Comparison of ENCODE assay signal across 1 cellular context in the genomic region with DNA sequence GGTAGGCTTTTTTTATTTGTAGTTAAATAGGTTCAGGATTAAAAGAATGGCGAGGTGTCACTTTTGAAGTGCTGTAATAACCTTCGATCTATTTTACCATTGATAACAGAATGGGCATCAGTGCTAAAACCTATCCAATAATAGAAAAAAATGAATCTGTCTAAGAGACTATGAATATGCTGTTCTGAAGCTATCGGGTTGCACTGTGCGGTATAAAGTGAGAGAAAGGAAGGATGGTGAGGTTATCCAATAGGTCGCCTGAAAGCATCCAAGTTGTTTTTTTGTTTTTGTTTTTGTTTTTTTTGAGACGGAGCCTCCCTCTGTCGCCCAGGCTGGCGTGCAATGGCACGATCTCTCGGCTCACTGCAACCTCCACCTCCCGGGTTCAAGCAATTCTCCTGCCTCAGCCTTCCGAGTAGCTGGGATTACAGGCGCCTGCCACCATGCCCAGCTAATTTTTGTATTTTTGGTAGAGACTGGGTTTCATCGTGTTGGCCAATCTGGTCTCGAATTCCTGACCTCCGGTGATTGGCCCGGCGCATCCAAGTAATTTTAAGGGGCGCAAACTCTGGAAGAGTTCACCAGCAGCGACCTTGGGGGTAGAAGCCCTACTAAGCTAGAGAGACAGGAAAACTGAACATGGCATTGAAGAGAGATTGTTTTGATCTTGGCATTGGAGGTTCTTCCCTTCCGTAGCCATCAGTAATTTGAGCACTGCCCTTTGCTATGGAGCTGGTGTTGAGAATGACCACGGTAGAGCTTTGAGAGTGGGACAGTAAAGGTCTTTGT.
A peak's percentile ranks its signal among the peaks of the same experiment; 100 is the strongest.
TF ChIP-seq lines count a peak whose summit lies in the region.

No MANE protein-coding gene starts in this region.

TF ChIP-seq in HepG2, 621 proteins besides CTCF, POLR2A, EP300 and RAD21 (continued from another document and continues in another):
- TF ChIP-seq, protein P1, sequence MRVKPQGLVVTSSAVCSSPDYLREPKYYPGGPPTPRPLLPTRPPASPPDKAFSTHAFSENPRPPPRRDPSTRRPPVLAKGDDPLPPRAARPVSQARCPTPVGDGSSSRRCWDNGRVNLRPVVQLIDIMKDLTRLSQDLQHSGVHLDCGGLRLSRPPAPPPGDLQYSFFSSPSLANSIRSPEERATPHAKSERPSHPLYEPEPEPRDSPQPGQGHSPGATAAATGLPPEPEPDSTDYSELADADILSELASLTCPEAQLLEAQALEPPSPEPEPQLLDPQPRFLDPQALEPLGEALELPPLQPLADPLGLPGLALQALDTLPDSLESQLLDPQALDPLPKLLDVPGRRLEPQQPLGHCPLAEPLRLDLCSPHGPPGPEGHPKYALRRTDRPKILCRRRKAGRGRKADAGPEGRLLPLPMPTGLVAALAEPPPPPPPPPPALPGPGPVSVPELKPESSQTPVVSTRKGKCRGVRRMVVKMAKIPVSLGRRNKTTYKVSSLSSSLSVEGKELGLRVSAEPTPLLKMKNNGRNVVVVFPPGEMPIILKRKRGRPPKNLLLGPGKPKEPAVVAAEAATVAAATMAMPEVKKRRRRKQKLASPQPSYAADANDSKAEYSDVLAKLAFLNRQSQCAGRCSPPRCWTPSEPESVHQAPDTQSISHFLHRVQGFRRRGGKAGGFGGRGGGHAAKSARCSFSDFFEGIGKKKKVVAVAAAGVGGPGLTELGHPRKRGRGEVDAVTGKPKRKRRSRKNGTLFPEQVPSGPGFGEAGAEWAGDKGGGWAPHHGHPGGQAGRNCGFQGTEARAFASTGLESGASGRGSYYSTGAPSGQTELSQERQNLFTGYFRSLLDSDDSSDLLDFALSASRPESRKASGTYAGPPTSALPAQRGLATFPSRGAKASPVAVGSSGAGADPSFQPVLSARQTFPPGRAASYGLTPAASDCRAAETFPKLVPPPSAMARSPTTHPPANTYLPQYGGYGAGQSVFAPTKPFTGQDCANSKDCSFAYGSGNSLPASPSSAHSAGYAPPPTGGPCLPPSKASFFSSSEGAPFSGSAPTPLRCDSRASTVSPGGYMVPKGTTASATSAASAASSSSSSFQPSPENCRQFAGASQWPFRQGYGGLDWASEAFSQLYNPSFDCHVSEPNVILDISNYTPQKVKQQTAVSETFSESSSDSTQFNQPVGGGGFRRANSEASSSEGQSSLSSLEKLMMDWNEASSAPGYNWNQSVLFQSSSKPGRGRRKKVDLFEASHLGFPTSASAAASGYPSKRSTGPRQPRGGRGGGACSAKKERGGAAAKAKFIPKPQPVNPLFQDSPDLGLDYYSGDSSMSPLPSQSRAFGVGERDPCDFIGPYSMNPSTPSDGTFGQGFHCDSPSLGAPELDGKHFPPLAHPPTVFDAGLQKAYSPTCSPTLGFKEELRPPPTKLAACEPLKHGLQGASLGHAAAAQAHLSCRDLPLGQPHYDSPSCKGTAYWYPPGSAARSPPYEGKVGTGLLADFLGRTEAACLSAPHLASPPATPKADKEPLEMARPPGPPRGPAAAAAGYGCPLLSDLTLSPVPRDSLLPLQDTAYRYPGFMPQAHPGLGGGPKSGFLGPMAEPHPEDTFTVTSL (CRISPR knock-in tag; IDR thresholded peaks at IDR 0.05; ENCODE audit: borderline replicate concordance), result no peak
- TF ChIP-seq THYN1 (CRISPR knock-in tag; IDR thresholded peaks at IDR 0.05; ENCODE audit: borderline replicate concordance, low read depth) (no peak), TP53 (CRISPR knock-in tag; conservative IDR thresholded peaks at IDR 0.05) (no peak), MATR3 (CRISPR knock-in tag; IDR thresholded peaks at IDR 0.05) (no peak), ELF4 (CRISPR knock-in tag; IDR thresholded peaks at IDR 0.05; ENCODE audit: borderline replicate concordance) (no peak), NR1H2 (CRISPR knock-in tag; IDR thresholded peaks at IDR 0.05; ENCODE audit: borderline replicate concordance, low read depth) (no peak), ZNF121 (CRISPR knock-in tag; IDR thresholded peaks at IDR 0.05) (0 out of 2 replicates have a peak, but pooled peaks have one; percentile 20), ZNF543 (CRISPR knock-in tag; IDR thresholded peaks at IDR 0.05) (no peak), ZNF746 (CRISPR knock-in tag; IDR thresholded peaks at IDR 0.05) (peak; percentile 41; the same call in 1 of the 2 replicates), PAWR (CRISPR knock-in tag; IDR thresholded peaks at IDR 0.05; ENCODE audit: borderline replicate concordance) (no peak), KAT8 (CRISPR knock-in tag; IDR thresholded peaks at IDR 0.05) (no peak; the same call in 1 of the 2 replicates), ZFP37 (CRISPR knock-in tag; IDR thresholded peaks at IDR 0.05; ENCODE audit: borderline replicate concordance) (0 out of 2 replicates have a peak, but pooled peaks have one; percentile 32), BORCS8-MEF2B (CRISPR knock-in tag; IDR thresholded peaks at IDR 0.05) (no peak), ZNF432 (CRISPR knock-in tag; IDR thresholded peaks at IDR 0.05; ENCODE audit: borderline replicate concordance) (no peak), HCFC1 (IDR thresholded peaks at IDR 0.05; ENCODE audit: low read depth, low read length) (no peak), NR2F6 (IDR thresholded peaks at IDR 0.05) (no peak), NR2F6 (CRISPR knock-in tag; IDR thresholded peaks at IDR 0.05) (0 out of 2 replicates have a peak, but pooled peaks have one; percentile 1), PAX8 (CRISPR knock-in tag; IDR thresholded peaks at IDR 0.05; ENCODE audit: borderline replicate concordance) (no peak), ZNF34 (CRISPR knock-in tag; IDR thresholded peaks at IDR 0.05; ENCODE audit: borderline replicate concordance) (no peak), ZNF136 (CRISPR knock-in tag; IDR thresholded peaks at IDR 0.05; ENCODE audit: low read depth) (no peak), GABPB1 (CRISPR knock-in tag; IDR thresholded peaks at IDR 0.05) (0 out of 2 replicates have a peak, but pooled peaks have one; percentile 15), SRSF1 (optimal IDR thresholded peaks at IDR 0.05; ENCODE audit: low read depth, low read length) (no peak), HNRNPLL (IDR thresholded peaks at IDR 0.05; ENCODE audit: low read depth, low read length, poor library complexity, severe bottlenecking) (no peak), ZNF776 (CRISPR knock-in tag; IDR thresholded peaks at IDR 0.05) (no peak), NFATC3 (CRISPR knock-in tag; IDR thresholded peaks at IDR 0.05) (no peak), RORA (CRISPR knock-in tag; IDR thresholded peaks at IDR 0.05) (no peak), SMAD1 (CRISPR knock-in tag; IDR thresholded peaks at IDR 0.05; ENCODE audit: borderline replicate concordance, low read depth) (no peak)
- TF ChIP-seq, protein P2, sequence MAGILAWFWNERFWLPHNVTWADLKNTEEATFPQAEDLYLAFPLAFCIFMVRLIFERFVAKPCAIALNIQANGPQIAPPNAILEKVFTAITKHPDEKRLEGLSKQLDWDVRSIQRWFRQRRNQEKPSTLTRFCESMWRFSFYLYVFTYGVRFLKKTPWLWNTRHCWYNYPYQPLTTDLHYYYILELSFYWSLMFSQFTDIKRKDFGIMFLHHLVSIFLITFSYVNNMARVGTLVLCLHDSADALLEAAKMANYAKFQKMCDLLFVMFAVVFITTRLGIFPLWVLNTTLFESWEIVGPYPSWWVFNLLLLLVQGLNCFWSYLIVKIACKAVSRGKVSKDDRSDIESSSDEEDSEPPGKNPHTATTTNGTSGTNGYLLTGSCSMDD (CRISPR knock-in tag; IDR thresholded peaks at IDR 0.05), result no peak
- TF ChIP-seq, protein P3, sequence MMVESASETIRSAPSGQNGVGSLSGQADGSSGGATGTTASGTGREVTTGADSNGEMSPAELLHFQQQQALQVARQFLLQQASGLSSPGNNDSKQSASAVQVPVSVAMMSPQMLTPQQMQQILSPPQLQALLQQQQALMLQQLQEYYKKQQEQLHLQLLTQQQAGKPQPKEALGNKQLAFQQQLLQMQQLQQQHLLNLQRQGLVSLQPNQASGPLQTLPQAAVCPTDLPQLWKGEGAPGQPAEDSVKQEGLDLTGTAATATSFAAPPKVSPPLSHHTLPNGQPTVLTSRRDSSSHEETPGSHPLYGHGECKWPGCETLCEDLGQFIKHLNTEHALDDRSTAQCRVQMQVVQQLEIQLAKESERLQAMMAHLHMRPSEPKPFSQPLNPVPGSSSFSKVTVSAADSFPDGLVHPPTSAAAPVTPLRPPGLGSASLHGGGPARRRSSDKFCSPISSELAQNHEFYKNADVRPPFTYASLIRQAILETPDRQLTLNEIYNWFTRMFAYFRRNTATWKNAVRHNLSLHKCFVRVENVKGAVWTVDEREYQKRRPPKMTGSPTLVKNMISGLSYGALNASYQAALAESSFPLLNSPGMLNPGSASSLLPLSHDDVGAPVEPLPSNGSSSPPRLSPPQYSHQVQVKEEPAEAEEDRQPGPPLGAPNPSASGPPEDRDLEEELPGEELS (CRISPR knock-in tag; IDR thresholded peaks at IDR 0.05), result peak; percentile 26; the same call in 1 of the 2 replicates
- TF ChIP-seq, protein P4, sequence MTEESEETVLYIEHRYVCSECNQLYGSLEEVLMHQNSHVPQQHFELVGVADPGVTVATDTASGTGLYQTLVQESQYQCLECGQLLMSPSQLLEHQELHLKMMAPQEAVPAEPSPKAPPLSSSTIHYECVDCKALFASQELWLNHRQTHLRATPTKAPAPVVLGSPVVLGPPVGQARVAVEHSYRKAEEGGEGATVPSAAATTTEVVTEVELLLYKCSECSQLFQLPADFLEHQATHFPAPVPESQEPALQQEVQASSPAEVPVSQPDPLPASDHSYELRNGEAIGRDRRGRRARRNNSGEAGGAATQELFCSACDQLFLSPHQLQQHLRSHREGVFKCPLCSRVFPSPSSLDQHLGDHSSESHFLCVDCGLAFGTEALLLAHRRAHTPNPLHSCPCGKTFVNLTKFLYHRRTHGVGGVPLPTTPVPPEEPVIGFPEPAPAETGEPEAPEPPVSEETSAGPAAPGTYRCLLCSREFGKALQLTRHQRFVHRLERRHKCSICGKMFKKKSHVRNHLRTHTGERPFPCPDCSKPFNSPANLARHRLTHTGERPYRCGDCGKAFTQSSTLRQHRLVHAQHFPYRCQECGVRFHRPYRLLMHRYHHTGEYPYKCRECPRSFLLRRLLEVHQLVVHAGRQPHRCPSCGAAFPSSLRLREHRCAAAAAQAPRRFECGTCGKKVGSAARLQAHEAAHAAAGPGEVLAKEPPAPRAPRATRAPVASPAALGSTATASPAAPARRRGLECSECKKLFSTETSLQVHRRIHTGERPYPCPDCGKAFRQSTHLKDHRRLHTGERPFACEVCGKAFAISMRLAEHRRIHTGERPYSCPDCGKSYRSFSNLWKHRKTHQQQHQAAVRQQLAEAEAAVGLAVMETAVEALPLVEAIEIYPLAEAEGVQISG (CRISPR knock-in tag; IDR thresholded peaks at IDR 0.05), result peak; percentile 51
- TF ChIP-seq, protein P5, sequence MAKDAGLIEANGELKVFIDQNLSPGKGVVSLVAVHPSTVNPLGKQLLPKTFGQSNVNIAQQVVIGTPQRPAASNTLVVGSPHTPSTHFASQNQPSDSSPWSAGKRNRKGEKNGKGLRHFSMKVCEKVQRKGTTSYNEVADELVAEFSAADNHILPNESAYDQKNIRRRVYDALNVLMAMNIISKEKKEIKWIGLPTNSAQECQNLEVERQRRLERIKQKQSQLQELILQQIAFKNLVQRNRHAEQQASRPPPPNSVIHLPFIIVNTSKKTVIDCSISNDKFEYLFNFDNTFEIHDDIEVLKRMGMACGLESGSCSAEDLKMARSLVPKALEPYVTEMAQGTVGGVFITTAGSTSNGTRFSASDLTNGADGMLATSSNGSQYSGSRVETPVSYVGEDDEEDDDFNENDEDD (CRISPR knock-in tag; IDR thresholded peaks at IDR 0.05; ENCODE audit: borderline replicate concordance), result 0 out of 2 replicates have a peak, but pooled peaks have one; percentile 10
- TF ChIP-seq, protein P6, sequence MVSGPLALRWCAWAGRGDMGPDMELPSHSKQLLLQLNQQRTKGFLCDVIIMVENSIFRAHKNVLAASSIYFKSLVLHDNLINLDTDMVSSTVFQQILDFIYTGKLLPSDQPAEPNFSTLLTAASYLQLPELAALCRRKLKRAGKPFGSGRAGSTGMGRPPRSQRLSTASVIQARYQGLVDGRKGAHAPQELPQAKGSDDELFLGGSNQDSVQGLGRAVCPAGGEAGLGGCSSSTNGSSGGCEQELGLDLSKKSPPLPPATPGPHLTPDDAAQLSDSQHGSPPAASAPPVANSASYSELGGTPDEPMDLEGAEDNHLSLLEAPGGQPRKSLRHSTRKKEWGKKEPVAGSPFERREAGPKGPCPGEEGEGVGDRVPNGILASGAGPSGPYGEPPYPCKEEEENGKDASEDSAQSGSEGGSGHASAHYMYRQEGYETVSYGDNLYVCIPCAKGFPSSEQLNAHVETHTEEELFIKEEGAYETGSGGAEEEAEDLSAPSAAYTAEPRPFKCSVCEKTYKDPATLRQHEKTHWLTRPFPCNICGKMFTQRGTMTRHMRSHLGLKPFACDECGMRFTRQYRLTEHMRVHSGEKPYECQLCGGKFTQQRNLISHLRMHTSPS (CRISPR knock-in tag; IDR thresholded peaks at IDR 0.05; ENCODE audit: low read depth), result no peak
- TF ChIP-seq, protein P7, sequence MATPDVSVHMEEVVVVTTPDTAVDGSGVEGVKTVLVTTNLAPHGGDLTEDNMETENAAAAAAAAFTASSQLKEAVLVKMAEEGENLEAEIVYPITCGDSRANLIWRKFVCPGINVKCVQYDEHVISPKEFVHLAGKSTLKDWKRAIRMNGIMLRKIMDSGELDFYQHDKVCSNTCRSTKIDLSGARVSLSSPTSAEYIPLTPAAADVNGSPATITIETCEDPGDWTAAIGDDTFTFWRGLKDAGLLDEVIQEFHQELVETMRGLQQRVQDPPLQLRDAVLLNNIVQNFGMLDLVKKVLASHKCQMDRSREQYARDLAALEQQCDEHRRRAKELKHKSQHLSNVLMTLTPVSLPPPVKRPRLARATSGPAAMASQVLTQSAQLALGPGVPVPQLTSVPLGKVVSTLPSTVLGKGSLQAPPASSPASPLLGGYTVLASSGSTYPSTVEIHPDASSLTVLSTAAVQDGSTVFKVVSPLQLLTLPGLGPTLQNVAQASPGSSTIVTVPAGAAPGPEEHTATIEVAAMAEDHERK (CRISPR knock-in tag; IDR thresholded peaks at IDR 0.05; ENCODE audit: low read depth), result no peak
